20 cellular contexts compared by ENCODE assay signal in genomic region chr6:151514000-151514730, GRCh38. TPM values are rescaled to one million over a fixed set of nuclear protein-coding genes. Genes with fewer than 3 reads are reported as not detected.
A peak's percentile ranks its signal among the peaks of the same experiment; 100 is the strongest.
DNase-seq lines count a peak whose midpoint lies in the region; ATAC-seq and TF ChIP-seq lines count a peak whose summit lies in the region.
"Had no signal": no experiment of that assay in that cellular context is flagged by ENCODE, and none has a peak within 500 bp of the region (broad histone marks: within the 10 kb centered on the region; RNA-seq: fewer than 3 reads in every experiment).

No MANE protein-coding gene starts in this region.

- POLR2A ChIA-PET in activated CD8-positive, alpha-beta T cell treated with anti-CD3 and anti-CD28 coated beads, Interleukin-2, amount 10 ng/mL, durations not matched to agents 7 days and 5 days (lab: Charles Lee), result interaction anchor here (1.0 kb wide), 1 partner anchor 10 kb away, joined by 4 read pairs; no protein-coding TSS in a partner anchor

- no peak overlapping the region for H3K4me3 Mint-ChIP-seq in neural progenitor cell
- H3K4me3 Mint-ChIP-seq in activated CD8-positive, alpha-beta T cell treated with anti-CD3 and anti-CD28 coated beads, Interleukin-2, amount 10 ng/mL, durations not matched to agents 7 days and 5 days, result no peak overlapping the region

- TF ChIP-seq CTCF in neural progenitor cell (IDR thresholded peaks at IDR 0.05), result no peak

- H3K4me1 Mint-ChIP-seq in neural progenitor cell, result no peaks in the 10 kb centered on the region
- H3K4me1 Mint-ChIP-seq in activated CD8-positive, alpha-beta T cell treated with anti-CD3 and anti-CD28 coated beads, Interleukin-2, amount 10 ng/mL, durations not matched to agents 7 days and 5 days (ENCODE audit: low read depth), result no peaks in the 10 kb centered on the region

- H3K79me2 ChIP-seq in neural progenitor cell (ENCODE audit: low read depth), result no peaks in the 10 kb centered on the region

- peaks cover 2% of the 10 kb centered on the region for H3K27me3 Mint-ChIP-seq in neural progenitor cell (ENCODE audit: insufficient read depth, low read depth)
- no peaks in the 10 kb centered on the region for H3K27me3 Mint-ChIP-seq in activated CD8-positive, alpha-beta T cell treated with anti-CD3 and anti-CD28 coated beads, Interleukin-2, amount 10 ng/mL, durations not matched to agents 7 days and 5 days (ENCODE audit: low read depth)

- H3K36me3 ChIP-seq in neural progenitor cell (no peaks in the 10 kb centered on the region), MG63 (no peaks in the 10 kb centered on the region)

- no peak overlapping the region for H2AFZ ChIP-seq in neural progenitor cell (replicated peaks)

- CTCF ChIA-PET in activated CD8-positive, alpha-beta T cell treated with anti-CD3 and anti-CD28 coated beads, Interleukin-2, amount 10 ng/mL, durations not matched to agents 7 days and 5 days (lab: Charles Lee), result no interaction called here

- H3K4me3 ChIP-seq in neural progenitor cell (no peak overlapping the region), MG63 (no peak overlapping the region)
- H3K4me3 ChIP-seq: BLaER1 treated with 17β-estradiol and CSF1 and Interleukin-3, amounts not matched to agents 10 nM and 100 nM; GM12878 had no signal

- H3K4me2 ChIP-seq in neural progenitor cell, result no peak overlapping the region

- peak overlapping the region; percentile 82 for H3K27ac Mint-ChIP-seq in neural progenitor cell
- H3K27ac Mint-ChIP-seq in activated CD8-positive, alpha-beta T cell treated with anti-CD3 and anti-CD28 coated beads, Interleukin-2, amount 10 ng/mL, durations not matched to agents 7 days and 5 days, result no peak overlapping the region

- no peaks in the 10 kb centered on the region for H3K36me3 Mint-ChIP-seq in neural progenitor cell
- H3K36me3 Mint-ChIP-seq in activated CD8-positive, alpha-beta T cell treated with anti-CD3 and anti-CD28 coated beads, Interleukin-2, amount 10 ng/mL, durations not matched to agents 7 days and 5 days (ENCODE audit: low read depth), result no peaks in the 10 kb centered on the region

- no peak for ATAC-seq in activated CD8-positive, alpha-beta T cell treated with anti-CD3 and anti-CD28 coated beads, Interleukin-2, amount 10 ng/mL, durations not matched to agents 7 days and 5 days
- ATAC-seq: GM12878, SK-N-SH treated with all-trans-retinoic acid at 6 μM for 48 hours had no signal

- H3F3A ChIP-seq in neural progenitor cell (ENCODE audit: low read depth), result no peaks in the 10 kb centered on the region

- DNase-seq in NOMO-1 treated with DMSO at 0.1 percent for 48 hours (lab: John Stamatoyannopoulos, UW; ENCODE audit: unreplicated experiment) (peak; percentile 46), NOMO-1 treated with dmso at 0.1 percent for 144 hours (lab: John Stamatoyannopoulos, UW; ENCODE audit: unreplicated experiment) (no peak), NCI-H2171 treated with DMSO at 0.1 percent for 48 hours (lab: John Stamatoyannopoulos, UW) (peak; percentile 76), UCSD-AML1 (lab: John Stamatoyannopoulos, UW; ENCODE audit: unreplicated experiment) (peak; percentile 18), neural progenitor cell (ENCODE audit: low spot score) (no peak), MG63 (no peak), pons (ENCODE audit: low spot score) (no peak)
- no peak for DNase-seq in activated CD8-positive, alpha-beta T cell treated with anti-CD3 and anti-CD28 coated beads, Interleukin-2, amount 10 ng/mL, durations not matched to agents 7 days and 5 days
- DNase-seq: 8988T, COR-L47, DMS53, GOT3, MM.1S, NCI-H1436 treated with DMSO at 0.1 percent for 48 hours, NCI-H2081 treated with DMSO at 0.1 percent for 48 hours, NCI-H69, SHP77 had no signal

- H3K4me1 ChIP-seq in neural progenitor cell, result no peaks in the 10 kb centered on the region

- H3K27me3 ChIP-seq in neural progenitor cell (no peaks in the 10 kb centered on the region), MG63 (no peaks in the 10 kb centered on the region)
- H3K27me3 ChIP-seq: BLaER1 treated with 17β-estradiol and CSF1 and Interleukin-3, amounts not matched to agents 10 nM and 100 nM had no signal

- peaks cover 9% of the 10 kb centered on the region for H3K9me3 Mint-ChIP-seq in neural progenitor cell
- H3K9me3 Mint-ChIP-seq in activated CD8-positive, alpha-beta T cell treated with anti-CD3 and anti-CD28 coated beads, Interleukin-2, amount 10 ng/mL, durations not matched to agents 7 days and 5 days (ENCODE audit: insufficient read depth), result peaks cover 9% of the 10 kb centered on the region

- no peaks in the 10 kb centered on the region for H4K20me1 ChIP-seq in neural progenitor cell (ENCODE audit: low read depth)
- H4K20me1 ChIP-seq: BLaER1 treated with 17β-estradiol and CSF1 and Interleukin-3, amounts not matched to agents 10 nM and 100 nM had no signal

- H3K9me3 ChIP-seq in neural progenitor cell (ENCODE audit: low read depth), result no peaks in the 10 kb centered on the region
- no peaks in the 10 kb centered on the region for H3K9me3 ChIP-seq in MG63

- no peak overlapping the region for H3K9ac ChIP-seq in neural progenitor cell
- H3K9ac ChIP-seq: BLaER1 treated with 17β-estradiol and CSF1 and Interleukin-3, amounts not matched to agents 10 nM and 100 nM had no signal

- H3K27ac ChIP-seq in neural progenitor cell, result no peak overlapping the region

RNA-seq across cellular contexts. Expression of gene CCDC170, which starts 20.3 kb away (rescaled TPM):
- total RNA-seq in neural progenitor cell (ENCODE audit: low replicate concordance), result 0.06 and 0.07 TPM in 2 replicates
- total RNA-seq in MG63 (2014; rRNA removed; shearing (Covaris generic); ENCODE audit: low replicate concordance), result not detected in 2 replicates
- not detected for total RNA-seq in activated CD8-positive, alpha-beta T cell treated with anti-CD3 and anti-CD28 coated beads, Interleukin-2, amount 10 ng/mL, durations not matched to agents 7 days and 5 days
- total RNA-seq: GM12878 had no signal

Comparison
In these comparisons a context has a peak if more than half of its experiments do, and no peak if none do; other contexts are left out.
1. DNase-seq: peak in NOMO-1 treated with DMSO at 0.1 percent for 48 hours (single experiment), NCI-H2171 treated with DMSO at 0.1 percent for 48 hours (single experiment) and UCSD-AML1 (single experiment); none in NOMO-1 treated with dmso at 0.1 percent for 144 hours (single experiment), neural progenitor cell (single experiment), MG63 (single experiment), pons (single experiment) and activated CD8-positive, alpha-beta T cell treated with anti-CD3 and anti-CD28 coated beads, Interleukin-2, amount 10 ng/mL, durations not matched to agents 7 days and 5 days (single experiment).